ENCODE assay signal across 31 cellular contexts in genomic region chr16:23856345-23856744, GRCh38. TPM values are rescaled to one million over a fixed set of nuclear protein-coding genes. Genes with fewer than 3 reads are reported as not detected.
DNase-seq lines count a peak whose midpoint lies in the region; ATAC-seq, FAIRE-seq and TF ChIP-seq lines count a peak whose summit lies in the region.
"Had no signal": no experiment of that assay in that cellular context is flagged by ENCODE, and none has a peak within 500 bp of the region (broad histone marks: within the 10 kb centered on the region; RNA-seq: fewer than 3 reads in every experiment).

No MANE protein-coding gene starts in this region.

- H3K79me2 ChIP-seq in neural progenitor cell (ENCODE audit: low read depth) = no peaks in the 10 kb centered on the region
- H3K79me2 ChIP-seq: parathyroid adenoma had no signal

- H3K4me2 ChIP-seq in neuronal stem cell (ENCODE audit: insufficient read depth, low read length, poor library complexity, severe bottlenecking) (no peak overlapping the region), neural progenitor cell (no peak overlapping the region)

- no peaks in the 10 kb centered on the region for H3F3A ChIP-seq in neural progenitor cell (ENCODE audit: low read depth)

- no peak overlapping the region for H3K4me3 ChIP-seq in neuronal stem cell (ENCODE audit: low read length in 2 of 2)
- no peak overlapping the region for H3K4me3 ChIP-seq in neural progenitor cell
- no peak overlapping the region for H3K4me3 ChIP-seq in H7 (ENCODE audit: insufficient read depth, low read depth, low read length)
- H3K4me3 ChIP-seq: coronary artery, GM23248, uterus had no signal

- H3K79me1 ChIP-seq in neuronal stem cell (ENCODE audit: low read depth, low read length) = no peaks in the 10 kb centered on the region

- H4K20me1 ChIP-seq in neural progenitor cell (ENCODE audit: low read depth) = no peaks in the 10 kb centered on the region

- H3K4me3 Mint-ChIP-seq in IgD-negative memory B cell = peak overlapping the region in 3 of 4 donors; percentile 10 to 82 (median 58)
- H3K4me3 Mint-ChIP-seq in naive thymus-derived CD8-positive, alpha-beta T cell = no peak overlapping the region
- H3K4me3 Mint-ChIP-seq in neural progenitor cell = no peak overlapping the region
- H3K4me3 Mint-ChIP-seq: activated CD4-positive, alpha-beta T cell treated with anti-CD3 and anti-CD28 coated beads, Interleukin-2, amount 10 ng/mL, durations not matched to agents 7 days and 5 days; activated CD8-positive, alpha-beta memory T cell treated with anti-CD3 and anti-CD28 coated beads, Interleukin-2, amount 10 ng/mL, durations not matched to agents 7 days and 5 days; activated naive CD4-positive, alpha-beta T cell treated with anti-CD3 and anti-CD28 coated beads, Interleukin-2, amount 10 ng/mL, durations not matched to agents 7 days and 5 days; HFFc6; mesothelial cell of epicardium; nephron had no signal

- no peak overlapping the region for H4K8ac ChIP-seq in neuronal stem cell (ENCODE audit: low read depth, low read length)

- H3K9ac ChIP-seq in neuronal stem cell (ENCODE audit: low read depth, low read length, poor library complexity) = peak overlapping the region; percentile 35
- H3K9ac ChIP-seq in neural progenitor cell = no peak overlapping the region
- H3K9ac ChIP-seq: GM23248, parathyroid adenoma had no signal

- no peaks in the 10 kb centered on the region for H3K27me3 Mint-ChIP-seq in IgD-negative memory B cell
- no peaks in the 10 kb centered on the region for H3K27me3 Mint-ChIP-seq in naive thymus-derived CD8-positive, alpha-beta T cell
- no peaks in the 10 kb centered on the region for H3K27me3 Mint-ChIP-seq in neural progenitor cell (ENCODE audit: insufficient read depth, low read depth)
- H3K27me3 Mint-ChIP-seq: activated CD4-positive, alpha-beta T cell treated with anti-CD3 and anti-CD28 coated beads, Interleukin-2, amount 10 ng/mL, durations not matched to agents 7 days and 5 days; activated CD8-positive, alpha-beta memory T cell treated with anti-CD3 and anti-CD28 coated beads, Interleukin-2, amount 10 ng/mL, durations not matched to agents 7 days and 5 days; activated naive CD4-positive, alpha-beta T cell treated with anti-CD3 and anti-CD28 coated beads, Interleukin-2, amount 10 ng/mL, durations not matched to agents 7 days and 5 days; CD8-positive, alpha-beta memory T cell had no signal

- no peak overlapping the region for H3K4ac ChIP-seq in neuronal stem cell (ENCODE audit: low read length)

- H2BK15ac ChIP-seq in neuronal stem cell (ENCODE audit: low read length) = no peak overlapping the region

- no peak overlapping the region for H2BK120ac ChIP-seq in neuronal stem cell (ENCODE audit: low read depth, low read length)

- no peak for TF ChIP-seq POLR2A in GM12891 (IDR thresholded peaks at IDR 0.05; ENCODE audit: low read depth, low read length)

- no peak overlapping the region for H2BK12ac ChIP-seq in neuronal stem cell (ENCODE audit: low read length)

- POLR2A ChIA-PET in naive thymus-derived CD8-positive, alpha-beta T cell (lab: Charles Lee) = no interaction called here

- peak overlapping the region; percentile 5 to 64 (median 37) for H3K27ac Mint-ChIP-seq in IgD-negative memory B cell
- H3K27ac Mint-ChIP-seq in naive thymus-derived CD8-positive, alpha-beta T cell = peak overlapping the region in 3 of 10 donors; percentile 2 to 76 (median 6)
- no peak overlapping the region for H3K27ac Mint-ChIP-seq in neural progenitor cell
- H3K27ac Mint-ChIP-seq: activated CD8-positive, alpha-beta memory T cell treated with anti-CD3 and anti-CD28 coated beads, Interleukin-2, amount 10 ng/mL, durations not matched to agents 7 days and 5 days; activated naive CD4-positive, alpha-beta T cell treated with anti-CD3 and anti-CD28 coated beads, Interleukin-2, amount 10 ng/mL, durations not matched to agents 7 days and 5 days; HFFc6; mesothelial cell of epicardium; nephron had no signal

- no peak overlapping the region for H2BK5ac ChIP-seq in neuronal stem cell (ENCODE audit: low read length)

- H3K4me1 ChIP-seq in neuronal stem cell (ENCODE audit: control insufficient read depth in 2 of 2, insufficient read depth in 1 of 2, low read depth in 1 of 2, low read length in 2 of 2) (peaks cover 0 to 8% of the 10 kb centered on the region in 2 donors), neural progenitor cell (peaks cover 20% of the 10 kb centered on the region)
- H3K4me1 ChIP-seq: parathyroid adenoma, uterus had no signal

- TF ChIP-seq CTCF in neural progenitor cell (IDR thresholded peaks at IDR 0.05) = no peak

- H3K18ac ChIP-seq in neuronal stem cell (ENCODE audit: low read length) = no peak overlapping the region

- H3K9me3 ChIP-seq in neuronal stem cell (replicated peaks in 1 of 2; ENCODE audit: control insufficient read depth in 2 of 2, insufficient read depth in 1 of 2, low read depth in 1 of 2, low read length in 2 of 2) (peaks cover 0 to 3% of the 10 kb centered on the region in 2 donors), neural progenitor cell (ENCODE audit: low read depth) (no peaks in the 10 kb centered on the region)
- H3K9me3 ChIP-seq: uterus had no signal

- ATAC-seq in naive thymus-derived CD8-positive, alpha-beta T cell = no peak
- ATAC-seq: activated CD8-positive, alpha-beta memory T cell treated with anti-CD3 and anti-CD28 coated beads, Interleukin-2, amount 10 ng/mL, durations not matched to agents 7 days and 5 days had no signal

- peak; percentile 36 for DNase-seq in CD1c-positive myeloid dendritic cell (ENCODE audit: extremely low spot score)
- DNase-seq in GM12891 (ENCODE audit: insufficient read length, low spot score) = no peak
- no peak for DNase-seq in neuronal stem cell (ENCODE audit: low spot score)
- no peak for DNase-seq in naive thymus-derived CD8-positive, alpha-beta T cell
- no peak for DNase-seq in neural progenitor cell (ENCODE audit: low spot score)
- DNase-seq in H7 = no peak
- DNase-seq: activated CD4-positive, alpha-beta T cell treated with anti-CD3 and anti-CD28 coated beads, Interleukin-2, amount 10 ng/mL, durations not matched to agents 7 days and 5 days; activated CD8-positive, alpha-beta memory T cell treated with anti-CD3 and anti-CD28 coated beads, Interleukin-2, amount 10 ng/mL, durations not matched to agents 7 days and 5 days; activated naive CD4-positive, alpha-beta T cell treated with anti-CD3 and anti-CD28 coated beads, Interleukin-2, amount 10 ng/mL, durations not matched to agents 7 days and 5 days; CD8-positive, alpha-beta memory T cell; effector memory CD4-positive, alpha-beta T cell; glutamatergic neuron; GM23248; HFFc6; islet precursor cell; NCI-H1092; NCI-H1694 treated with DMSO at 0.1 percent for 48 hours; NCI-H2171; NCI-H524 treated with DMSO at 0.1 percent for 48 hours; SHP77; SW 1271; T-helper 9 cell; uterus had no signal

- no CpG with 5 or more reads among the region's 3 CpGs for WGBS in neuronal stem cell (ENCODE audit: extremely low coverage in 2 of 2, insufficient read length in 2 of 2, insufficient replicate concordance in 1 of 2), 2 donors

- no peak overlapping the region for H3K23ac ChIP-seq in neuronal stem cell (ENCODE audit: low read depth, low read length, poor library complexity)

- H3K14ac ChIP-seq in neuronal stem cell (ENCODE audit: low read length) = no peak overlapping the region

- H3K27ac ChIP-seq in neuronal stem cell (replicated peaks; ENCODE audit: low read length) (no peak overlapping the region), neural progenitor cell (no peak overlapping the region)
- H3K27ac ChIP-seq: coronary artery, GM23248, parathyroid adenoma, uterus, VCaP had no signal

- H3K4me1 Mint-ChIP-seq in IgD-negative memory B cell (peaks cover 66 to 94% (median 79%) of the 10 kb centered on the region in 3 donors), neural progenitor cell (peaks cover 20% of the 10 kb centered on the region)
- H3K4me1 Mint-ChIP-seq in naive thymus-derived CD8-positive, alpha-beta T cell = peaks cover 39 to 99% (median 89%) of the 10 kb centered on the region in 4 donors
- H3K4me1 Mint-ChIP-seq: nephron had no signal

- no peaks in the 10 kb centered on the region for H3K9me3 Mint-ChIP-seq in IgD-negative memory B cell
- H3K9me3 Mint-ChIP-seq in naive thymus-derived CD8-positive, alpha-beta T cell = no peaks in the 10 kb centered on the region
- H3K9me3 Mint-ChIP-seq in neural progenitor cell = no peaks in the 10 kb centered on the region
- H3K9me3 Mint-ChIP-seq: CD8-positive, alpha-beta memory T cell had no signal

- H2AFZ ChIP-seq in neuronal stem cell (ENCODE audit: low read length) = no peak overlapping the region
- H2AFZ ChIP-seq in neural progenitor cell (replicated peaks) = no peak overlapping the region
- H2AFZ ChIP-seq: GM23248, parathyroid adenoma had no signal

- no peak overlapping the region for H2AK5ac ChIP-seq in neuronal stem cell (ENCODE audit: low read depth, low read length)

- no peak overlapping the region for H4K91ac ChIP-seq in neuronal stem cell (ENCODE audit: low read depth, low read length, poor library complexity)

- H3K27me3 ChIP-seq in neuronal stem cell (ENCODE audit: control insufficient read depth in 3 of 3, insufficient read depth in 3 of 3, low read depth in 1 of 3, low read length in 3 of 3) = peaks cover 0 to 5% (median 0%) of the 10 kb centered on the region in 3 experiments
- peaks cover 23% of the 10 kb centered on the region for H3K27me3 ChIP-seq in neural progenitor cell
- H3K27me3 ChIP-seq in H7 (ENCODE audit: control insufficient read depth, insufficient read depth, low read length) = peaks cover 20% of the 10 kb centered on the region; the same call in 1 of the 2 replicates
- H3K27me3 ChIP-seq: uterus had no signal

- no peaks in the 10 kb centered on the region for H3K36me3 ChIP-seq in neuronal stem cell (replicated peaks in 1 of 2; ENCODE audit: control insufficient read depth in 2 of 2, insufficient read depth in 2 of 2, low read length in 2 of 2)
- H3K36me3 ChIP-seq in neural progenitor cell = no peaks in the 10 kb centered on the region
- no peaks in the 10 kb centered on the region for H3K36me3 ChIP-seq in H7 (replicated peaks; ENCODE audit: control insufficient read depth, insufficient read depth, low read length)
- H3K36me3 ChIP-seq: uterus had no signal

- FAIRE-seq in GM12891 (lab: Jason Lieb, UNC) = peak; percentile 85
- FAIRE-seq: astrocyte had no signal

- H3K36me3 Mint-ChIP-seq in IgD-negative memory B cell = peaks cover 10% of the 10 kb centered on the region
- H3K36me3 Mint-ChIP-seq in naive thymus-derived CD8-positive, alpha-beta T cell = peaks cover 0 to 4% (median 2%) of the 10 kb centered on the region in 3 donors
- no peaks in the 10 kb centered on the region for H3K36me3 Mint-ChIP-seq in neural progenitor cell
- H3K36me3 Mint-ChIP-seq: mesothelial cell of epicardium had no signal

TF ChIP-seq in GM12891, 5 proteins besides CTCF, POLR2A, EP300 and RAD21 (continues in another document):
- no peak for TF ChIP-seq POU2F2 (IDR thresholded peaks at IDR 0.05; ENCODE audit: low read depth, low read length)

RNA-seq across cellular contexts. Expression of gene PRKCB, which starts 20.6 kb away (rescaled TPM):
- polyA plus RNA-seq in GM12891 (2012; ENCODE audit: low read depth, missing spikeins) = 98.4 TPM
- 181 TPM for polyA plus RNA-seq in IgD-negative memory B cell
- 2.7 TPM for polyA plus RNA-seq in neuronal stem cell (2013, experiment 1 of 2)
- polyA plus RNA-seq in neuronal stem cell (2013, experiment 2 of 2) = 2.8 TPM
- 100 to 1,000 TPM; 123 to 129 TPM for total RNA-seq in naive thymus-derived CD8-positive, alpha-beta T cell
- polyA plus RNA-seq in naive thymus-derived CD8-positive, alpha-beta T cell = 100 to 1,000 TPM in 2 of 3 donors, 10 to 100 TPM in 1; 57.2 to 142 (median 107) TPM
- 5.0 and 9.5 TPM in 2 replicates for total RNA-seq in neural progenitor cell (ENCODE audit: low replicate concordance)
- 0.44 and 0.80 TPM in 2 replicates for total RNA-seq in H7 (2014; rRNA removed; shearing (Covaris generic))
- total RNA-seq: epithelial cell of proximal tubule, GM23248, HFFc6 had no signal
- polyA plus RNA-seq: GM23248 had no signal

Comparison
In these comparisons a context has a peak if more than half of its experiments do, and no peak if none do; other contexts are left out.
1. H3K4me3 Mint-ChIP-seq: peak in IgD-negative memory B cell (3 of 4); none in naive thymus-derived CD8-positive, alpha-beta T cell (0 of 10) and neural progenitor cell (single experiment).
2. RNA of gene PRKCB, which starts 20.6 kb away (total RNA-seq): 123 to 129 TPM in naive thymus-derived CD8-positive, alpha-beta T cell; 5.0 to 9.5 TPM in neural progenitor cell and 0.44 to 0.80 TPM in H7; every median in the first group is over 10 times any median in the second.